8 cellular contexts compared by ENCODE assay signal in the genomic region with DNA sequence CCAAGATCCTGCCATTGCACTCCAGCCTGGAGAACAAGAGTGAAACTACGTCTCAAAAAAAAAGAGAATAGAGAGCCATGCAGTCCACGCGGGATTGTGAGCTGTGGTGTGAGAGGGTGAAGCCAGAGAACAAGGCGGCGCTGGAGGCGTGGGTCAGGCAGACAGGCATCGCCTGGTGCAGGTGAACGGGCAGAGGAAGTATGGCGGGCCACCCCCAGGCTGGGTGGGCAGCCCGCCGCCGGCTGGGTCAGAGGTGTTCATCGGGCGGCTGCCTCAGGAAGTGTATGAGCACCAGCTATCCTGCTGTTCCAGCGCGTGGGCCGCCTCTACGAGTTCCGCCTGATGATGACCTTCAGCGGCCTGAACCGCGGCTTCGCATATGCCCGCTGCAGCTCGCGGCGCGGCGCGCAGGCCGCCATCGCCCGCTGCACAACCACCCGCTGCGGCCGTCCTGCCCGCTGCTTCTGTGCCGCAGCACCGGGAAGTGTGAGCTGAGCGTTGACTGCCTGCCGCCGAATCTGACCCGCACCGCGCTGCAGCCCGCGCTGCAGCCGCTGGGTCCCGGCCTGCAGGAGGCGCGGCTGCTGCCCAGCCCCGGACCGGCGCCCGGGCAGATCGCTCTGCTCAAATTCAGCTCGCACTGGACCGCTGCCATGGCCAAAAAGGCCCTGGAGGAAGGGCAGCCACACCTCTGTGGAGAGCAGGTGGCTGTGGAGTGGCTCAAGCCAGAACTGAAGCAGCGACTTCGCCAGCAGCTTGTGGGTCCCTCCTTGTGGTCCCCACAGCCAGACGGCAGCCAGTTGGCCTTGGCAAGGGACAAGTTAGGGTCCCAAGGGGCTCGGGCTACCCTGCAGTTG.
DNase-seq lines count a peak whose midpoint lies in the region; ATAC-seq, FAIRE-seq and TF ChIP-seq lines count a peak whose summit lies in the region.
"Not testable (repeated sequence)": the region's sequence is repeated elsewhere in the genome, so short reads cannot be mapped to it uniquely, and the experiment has no call there.

No MANE protein-coding gene starts in this region.

- not testable (repeated sequence) for H3K27ac Mint-ChIP-seq in activated naive CD4-positive, alpha-beta T cell treated with anti-CD3 and anti-CD28 coated beads, Interleukin-2, amount 10 ng/mL, durations not matched to agents 7 days and 5 days

- dilution Hi-C loops in keratinocyte (cut with MboI; ENCODE audit: extremely low pct_ligation_motif_present, low sequenced_read_pairs), result not testable (repeated sequence)

- DNase-seq in EH (ENCODE audit: low read depth), result peak; percentile 42
- DNase-seq in SK-N-SH, result peak; percentile 60
- DNase-seq in activated naive CD4-positive, alpha-beta T cell treated with anti-CD3 and anti-CD28 coated beads, Interleukin-2, amount 10 ng/mL, durations not matched to agents 7 days and 5 days; epithelial cell of proximal tubule (ENCODE audit: low read depth); keratinocyte (ENCODE audit: low read depth, low spot score): not testable (repeated sequence)
- peak in 1 of 2 donors; percentile 23 for DNase-seq in tibial nerve (ENCODE audit: low spot score in 2 of 2)

- peak; percentile 43 for TF ChIP-seq CTCF in SK-N-SH (IDR thresholded peaks at IDR 0.05)
- TF ChIP-seq CTCF in epithelial cell of proximal tubule (conservative IDR thresholded peaks at IDR 0.05; ENCODE audit: low read depth, low read length), result peak; percentile 23
- TF ChIP-seq CTCF in keratinocyte (optimal IDR thresholded peaks at IDR 0.05 in 1 of 3, IDR thresholded peaks at IDR 0.05 in 1 of 3, conservative IDR thresholded peaks at IDR 0.05 in 1 of 3; ENCODE audit: extremely low read depth in 1 of 3, insufficient read depth in 2 of 3, low read length in 3 of 3), result not testable (repeated sequence)
- peak; percentile 59 for TF ChIP-seq CTCF in parathyroid adenoma (IDR thresholded peaks at IDR 0.05)
- peak in 3 of 5 experiments; percentile 21 to 26 (median 23) for TF ChIP-seq CTCF in tibial nerve (IDR thresholded peaks at IDR 0.05)

- peak overlapping the region; percentile 81 for H3K4me2 ChIP-seq in SK-N-SH
- peak overlapping the region; percentile 69 for H3K4me2 ChIP-seq in keratinocyte (ENCODE audit: control insufficient read depth, extremely low read depth, insufficient read depth, low read depth, low read length)
- H3K4me2 ChIP-seq in parathyroid adenoma (ENCODE audit: low read length), result peak overlapping the region; percentile 61

- peaks cover 33% of the 10 kb centered on the region for H3K4me1 Mint-ChIP-seq in activated naive CD4-positive, alpha-beta T cell treated with anti-CD3 and anti-CD28 coated beads, Interleukin-2, amount 10 ng/mL, durations not matched to agents 7 days and 5 days

- peaks cover 19% of the 10 kb centered on the region for H3K27me3 Mint-ChIP-seq in activated naive CD4-positive, alpha-beta T cell treated with anti-CD3 and anti-CD28 coated beads, Interleukin-2, amount 10 ng/mL, durations not matched to agents 7 days and 5 days

- peak overlapping the region; percentile 86 for H2AFZ ChIP-seq in SK-N-SH (ENCODE audit: low read depth)
- H2AFZ ChIP-seq in keratinocyte (ENCODE audit: control insufficient read depth, low read length), result peak overlapping the region; percentile 3
- peak overlapping the region; percentile 86 for H2AFZ ChIP-seq in parathyroid adenoma

- H3K36me3 Mint-ChIP-seq in activated naive CD4-positive, alpha-beta T cell treated with anti-CD3 and anti-CD28 coated beads, Interleukin-2, amount 10 ng/mL, durations not matched to agents 7 days and 5 days, result peaks cover 13% of the 10 kb centered on the region

- peaks cover 36% of the 10 kb centered on the region for H3K79me2 ChIP-seq in SK-N-SH (ENCODE audit: insufficient read depth)
- not testable (repeated sequence) for H3K79me2 ChIP-seq in keratinocyte (ENCODE audit: control insufficient read depth, insufficient read depth, low read length); parathyroid adenoma

- H3K27ac ChIP-seq in SK-N-SH (ENCODE audit: low read depth in 2 of 2, low read length in 1 of 2), result peak overlapping the region in 1 of 2 experiments; percentile 74; a peak in 2 of 4 replicates
- H3K27ac ChIP-seq in keratinocyte (ENCODE audit: control insufficient read depth, insufficient read depth, low read length), result not testable (repeated sequence)
- peak overlapping the region; percentile 85 for H3K27ac ChIP-seq in parathyroid adenoma
- H3K27ac ChIP-seq in tibial nerve, result peak overlapping the region in 3 of 4 donors; percentile 51 to 91 (median 89)

- TF ChIP-seq POLR2A in tibial nerve (IDR thresholded peaks at IDR 0.05), result not testable (repeated sequence)

- not testable (repeated sequence) for H3K9me3 Mint-ChIP-seq in activated naive CD4-positive, alpha-beta T cell treated with anti-CD3 and anti-CD28 coated beads, Interleukin-2, amount 10 ng/mL, durations not matched to agents 7 days and 5 days

- H3K9ac ChIP-seq in SK-N-SH, result peak overlapping the region; percentile 89
- H3K9ac ChIP-seq in keratinocyte (ENCODE audit: control insufficient read depth, extremely low read depth, insufficient read depth, low read length); parathyroid adenoma: not testable (repeated sequence)

- TF ChIP-seq EP300 in SK-N-SH (IDR thresholded peaks at IDR 0.05; ENCODE audit: borderline replicate concordance in 1 of 2, low read depth in 1 of 2, low read length in 1 of 2); tibial nerve (IDR thresholded peaks at IDR 0.05): not testable (repeated sequence)

- H3K36me3 ChIP-seq in SK-N-SH (replicated peaks in 1 of 2; ENCODE audit: control insufficient read depth in 1 of 2, insufficient read depth in 2 of 2, low read length in 1 of 2), result peaks cover under 1 to 13% of the 10 kb centered on the region in 2 experiments
- not testable (repeated sequence) for H3K36me3 ChIP-seq in keratinocyte (ENCODE audit: control insufficient read depth in 2 of 2, extremely low read depth in 1 of 2, insufficient read depth in 2 of 2, low read length in 2 of 2); parathyroid adenoma (ENCODE audit: control insufficient read depth, insufficient read depth, low read length); tibial nerve

- H3K9me2 ChIP-seq in SK-N-SH, result not testable (repeated sequence)

- 19% methylated on average over 20 of the region's 62 CpGs for WGBS in SK-N-SH (ENCODE audit: low lambda C conversion rate)
- WGBS in tibial nerve, 2 donors, result 2 to 5% methylated on average over 17 to 38 of the region's 62 CpGs

- H3K4me1 ChIP-seq in SK-N-SH (ENCODE audit: control insufficient read depth in 1 of 2, insufficient read depth in 2 of 2, low read depth in 1 of 2, low read length in 1 of 2), result not testable (repeated sequence)
- H3K4me1 ChIP-seq in keratinocyte (ENCODE audit: control insufficient read depth, extremely low read depth, insufficient read depth, low read length) (peaks cover 15% of the 10 kb centered on the region), parathyroid adenoma (peaks cover 11% of the 10 kb centered on the region), tibial nerve (peaks cover 0 to 29% (median 0%) of the 10 kb centered on the region in 4 donors)

- not testable (repeated sequence) for H3K9me1 ChIP-seq in keratinocyte (ENCODE audit: control insufficient read depth, extremely low read depth, insufficient read depth, low read length)

- peak overlapping the region; percentile 62 for H3K4me3 Mint-ChIP-seq in activated naive CD4-positive, alpha-beta T cell treated with anti-CD3 and anti-CD28 coated beads, Interleukin-2, amount 10 ng/mL, durations not matched to agents 7 days and 5 days

- peak; percentile 30 for ATAC-seq in HG03045 (IDR thresholded peaks at IDR 0.05; ENCODE audit: unreplicated experiment)

- not testable (repeated sequence) for FAIRE-seq in keratinocyte (lab: Jason Lieb, UNC)

- CTCF ChIA-PET in SK-N-SH (lab: Yijun Ruan, JAX), result interaction anchor here (0.6 to 1.5 kb wide), 8 partner anchors 193 to 701 kb away, joined by 3 to 5 read pairs (median 3); no protein-coding TSS in a partner anchor
- CTCF ChIA-PET in activated naive CD4-positive, alpha-beta T cell treated with anti-CD3 and anti-CD28 coated beads, Interleukin-2, amount 10 ng/mL, durations not matched to agents 7 days and 5 days (lab: Charles Lee), result not testable (repeated sequence)

- not testable (repeated sequence) for H3K9me3 ChIP-seq in SK-N-SH; keratinocyte (ENCODE audit: control insufficient read depth, low read depth, low read length); parathyroid adenoma (ENCODE audit: control insufficient read depth, low read length); tibial nerve

- H3K27me3 ChIP-seq in SK-N-SH (ENCODE audit: insufficient read depth); keratinocyte (ENCODE audit: control insufficient read depth, extremely low read depth, insufficient read depth, low read length); parathyroid adenoma (ENCODE audit: control insufficient read depth, insufficient read depth, low read length); tibial nerve: not testable (repeated sequence)

- H3K4me3 ChIP-seq in SK-N-SH (ENCODE audit: low read depth in 2 of 2, low read length in 1 of 2) (peak overlapping the region; percentile 81 to 98), epithelial cell of proximal tubule (ENCODE audit: low read depth, low read length) (peak overlapping the region; percentile 87), keratinocyte (ENCODE audit: control insufficient read depth in 2 of 3, extremely low read depth in 1 of 3, insufficient read depth in 2 of 3, low read depth in 1 of 3, low read length in 3 of 3) (peak overlapping the region in 2 of 3 experiments; percentile 37 to 83), parathyroid adenoma (ENCODE audit: low read depth, low read length) (peak overlapping the region; percentile 42), tibial nerve (peak overlapping the region; percentile 54 to 88 (median 60))

- H4K20me1 ChIP-seq in SK-N-SH (ENCODE audit: insufficient read depth); keratinocyte (ENCODE audit: control insufficient read depth, extremely low read depth, insufficient read depth, low read length): not testable (repeated sequence)

- POLR2A ChIA-PET in SK-N-SH (lab: Yijun Ruan, JAX), result interaction anchor here (1.0 to 1.3 kb wide), 2 partner anchors 674 to 676 kb away, joined by 3 read pairs; no protein-coding TSS in a partner anchor

- H3F3A ChIP-seq in SK-N-SH (replicated peaks; ENCODE audit: insufficient read depth), result not testable (repeated sequence)

- not testable (repeated sequence) for TF ChIP-seq RAD21 in SK-N-SH (IDR thresholded peaks at IDR 0.05; ENCODE audit: low read length)

TF ChIP-seq in SK-N-SH, 30 proteins besides CTCF, POLR2A, EP300 and RAD21:
- TF ChIP-seq, protein P1, sequence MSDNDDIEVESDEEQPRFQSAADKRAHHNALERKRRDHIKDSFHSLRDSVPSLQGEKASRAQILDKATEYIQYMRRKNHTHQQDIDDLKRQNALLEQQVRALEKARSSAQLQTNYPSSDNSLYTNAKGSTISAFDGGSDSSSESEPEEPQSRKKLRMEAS (IDR thresholded peaks at IDR 0.05; ENCODE audit: low read depth), result 0 out of 2 replicates have a peak, but pooled peaks have one; percentile 16
- peak; percentile 9 for TF ChIP-seq CHD2 (IDR thresholded peaks at IDR 0.05; ENCODE audit: low read length, partially characterized antibody)

Comparison
In these comparisons a context has a peak if more than half of its experiments do, and no peak if none do; other contexts are left out.
1. H2AFZ ChIP-seq: peak in every context shown above with its lines; median percentile 86 in SK-N-SH; 86 in parathyroid adenoma; 3 in keratinocyte.